Comparison of ENCODE assay signal across 8 cellular contexts in genomic region chr4:98467627-98468072, GRCh38.
DNase-seq lines count a peak whose midpoint lies in the region; ATAC-seq and TF ChIP-seq lines count a peak whose summit lies in the region.

No MANE protein-coding gene starts in this region.

- peak; percentile 96 for ATAC-seq in GM21515 (IDR thresholded peaks at IDR 0.05; ENCODE audit: unreplicated experiment)

- H3K9me3 ChIP-seq in Peyer's patch, result no peaks in the 10 kb centered on the region
- H3K9me3 ChIP-seq in stomach smooth muscle (ENCODE audit: control insufficient read depth in 2 of 2, low read length in 2 of 2), result no peaks in the 10 kb centered on the region

- DNase-seq in DMS153 treated with DMSO at 0.1 percent for 48 hours (lab: John Stamatoyannopoulos, UW; ENCODE audit: unreplicated experiment) (peak; percentile 73), HuH-7 (ENCODE audit: low spot score) (peak; percentile 61), Peyer's patch (peak in 2 of 3 donors; percentile 69 to 92), fibroblast of pulmonary artery (ENCODE audit: low read depth) (peak; percentile 96), nephron progenitor cell (peak; percentile 68)
- peak; percentile 63 for DNase-seq in activated T-helper 1 cell treated with anti-CD3 and anti-CD28 coated beads, Interleukin-12 subunit alpha, Interleukin-12 subunit beta, Interleukin-2, Interleukin-4 antibody, amounts not matched to agents 30 ng/mL and 10 ng/mL and 1 ng/mL, durations not matched to agents 14 hours and 24 hours and 36 hours (ENCODE audit: low spot score)

- H3K36me3 Mint-ChIP-seq in activated T-helper 1 cell treated with anti-CD3 and anti-CD28 coated beads, Interleukin-12 subunit alpha, Interleukin-12 subunit beta, Interleukin-2, Interleukin-4 antibody, amounts not matched to agents 30 ng/mL and 10 ng/mL and 1 ng/mL, durations not matched to agents 14 hours and 24 hours and 36 hours (ENCODE audit: low read depth), result peaks cover 33% of the 10 kb centered on the region
- H3K36me3 Mint-ChIP-seq in nephron progenitor cell (ENCODE audit: low read depth), result peaks cover 29% of the 10 kb centered on the region

- no peaks in the 10 kb centered on the region for H3K36me3 ChIP-seq in Peyer's patch
- H3K36me3 ChIP-seq in stomach smooth muscle (ENCODE audit: control insufficient read depth in 2 of 2, insufficient read depth in 2 of 2, low read length in 2 of 2), result peaks cover 0 to 3% of the 10 kb centered on the region in 2 donors

- H3K9ac ChIP-seq in stomach smooth muscle (ENCODE audit: low read length in 2 of 2), result peak overlapping the region; percentile 3 to 60

- intact Hi-C loops in activated T-helper 1 cell treated with anti-CD3 and anti-CD28 coated beads, Interleukin-12 subunit alpha, Interleukin-12 subunit beta, Interleukin-2, Interleukin-4 antibody, amounts not matched to agents 30 ng/mL and 10 ng/mL and 1 ng/mL, durations not matched to agents 14 hours and 24 hours and 36 hours (cut with micrococcal nuclease), result loop anchor here (1.0 to 10.0 kb wide), 12 partner anchors 15 to 937 kb away; partner anchors contain the start of genes EIF4E and METAP1

- no peaks in the 10 kb centered on the region for H3K27me3 Mint-ChIP-seq in activated T-helper 1 cell treated with anti-CD3 and anti-CD28 coated beads, Interleukin-12 subunit alpha, Interleukin-12 subunit beta, Interleukin-2, Interleukin-4 antibody, amounts not matched to agents 30 ng/mL and 10 ng/mL and 1 ng/mL, durations not matched to agents 14 hours and 24 hours and 36 hours (ENCODE audit: insufficient read depth)
- H3K27me3 Mint-ChIP-seq in nephron progenitor cell (ENCODE audit: low read depth, poor library complexity), result peaks cover 3% of the 10 kb centered on the region

- H3K4me1 Mint-ChIP-seq in activated T-helper 1 cell treated with anti-CD3 and anti-CD28 coated beads, Interleukin-12 subunit alpha, Interleukin-12 subunit beta, Interleukin-2, Interleukin-4 antibody, amounts not matched to agents 30 ng/mL and 10 ng/mL and 1 ng/mL, durations not matched to agents 14 hours and 24 hours and 36 hours (ENCODE audit: low read depth), result peaks cover 54% of the 10 kb centered on the region
- H3K4me1 Mint-ChIP-seq in nephron progenitor cell, result peaks cover 34% of the 10 kb centered on the region

- peak overlapping the region; percentile 16 to 45 (median 34) for H3K4me3 ChIP-seq in Peyer's patch
- peak overlapping the region; percentile 50 for H3K4me3 ChIP-seq in fibroblast of pulmonary artery (replicated peaks; ENCODE audit: low read depth, low read length)
- H3K4me3 ChIP-seq in stomach smooth muscle (ENCODE audit: low read length in 2 of 2), result peak overlapping the region; percentile 53 to 76

- H3K4me1 ChIP-seq in Peyer's patch (peaks cover 0 to 7% (median 0%) of the 10 kb centered on the region in 4 donors), stomach smooth muscle (ENCODE audit: control insufficient read depth, insufficient read depth, low read length) (peaks cover 5% of the 10 kb centered on the region)

- TF ChIP-seq POLR2A in Peyer's patch (IDR thresholded peaks at IDR 0.05), result no peak

- peak overlapping the region; percentile 29 for H3K27ac Mint-ChIP-seq in activated T-helper 1 cell treated with anti-CD3 and anti-CD28 coated beads, Interleukin-12 subunit alpha, Interleukin-12 subunit beta, Interleukin-2, Interleukin-4 antibody, amounts not matched to agents 30 ng/mL and 10 ng/mL and 1 ng/mL, durations not matched to agents 14 hours and 24 hours and 36 hours
- H3K27ac Mint-ChIP-seq in nephron progenitor cell, result peak overlapping the region; percentile 81

- H3K9me3 Mint-ChIP-seq in activated T-helper 1 cell treated with anti-CD3 and anti-CD28 coated beads, Interleukin-12 subunit alpha, Interleukin-12 subunit beta, Interleukin-2, Interleukin-4 antibody, amounts not matched to agents 30 ng/mL and 10 ng/mL and 1 ng/mL, durations not matched to agents 14 hours and 24 hours and 36 hours, result no peaks in the 10 kb centered on the region
- no peaks in the 10 kb centered on the region for H3K9me3 Mint-ChIP-seq in nephron progenitor cell

- H3K27me3 ChIP-seq in Peyer's patch (no peaks in the 10 kb centered on the region), stomach smooth muscle (ENCODE audit: control insufficient read depth in 1 of 2, insufficient read depth in 2 of 2, low read length in 2 of 2) (no peaks in the 10 kb centered on the region)

- H3K27ac ChIP-seq in Peyer's patch, result no peak overlapping the region
- no peak overlapping the region for H3K27ac ChIP-seq in stomach smooth muscle (ENCODE audit: low read length)

- H3K4me3 Mint-ChIP-seq in activated T-helper 1 cell treated with anti-CD3 and anti-CD28 coated beads, Interleukin-12 subunit alpha, Interleukin-12 subunit beta, Interleukin-2, Interleukin-4 antibody, amounts not matched to agents 30 ng/mL and 10 ng/mL and 1 ng/mL, durations not matched to agents 14 hours and 24 hours and 36 hours, result peak overlapping the region; percentile 69
- peak overlapping the region; percentile 83 for H3K4me3 Mint-ChIP-seq in nephron progenitor cell

- TF ChIP-seq CTCF in Peyer's patch (IDR thresholded peaks at IDR 0.05) (peak; percentile 46 to 83 (median 76)), fibroblast of pulmonary artery (IDR thresholded peaks at IDR 0.05; ENCODE audit: low read length, missing control alignments) (peak; percentile 85), nephron progenitor cell (IDR thresholded peaks at IDR 0.05) (peak; percentile 67)
